24 cellular contexts compared by ENCODE assay signal in the genomic region with DNA sequence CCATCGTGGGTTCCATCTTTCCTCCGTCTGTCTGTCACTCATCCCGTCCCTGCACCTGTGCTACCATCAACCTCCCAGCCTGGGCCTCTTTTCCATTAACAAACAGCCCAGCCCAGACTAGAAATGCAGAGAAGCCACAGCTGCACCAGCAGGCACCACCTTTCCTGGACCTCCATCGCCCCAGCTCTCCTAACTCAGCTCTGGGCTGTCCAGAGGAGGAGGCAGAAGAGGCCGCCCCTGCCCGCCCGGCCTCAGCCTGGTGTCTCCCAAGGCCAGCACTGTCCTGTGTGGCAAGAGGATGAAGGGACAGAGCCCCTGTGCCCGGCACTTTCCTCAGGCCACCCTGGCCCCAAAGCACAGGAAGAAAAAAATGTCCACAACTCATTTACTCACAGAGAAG.
"Had no signal": no experiment of that assay in that cellular context is flagged by ENCODE, and none has a peak within 500 bp of the region (broad histone marks: within the 10 kb centered on the region; RNA-seq: fewer than 3 reads in every experiment).

No MANE protein-coding gene starts in this region.

- H3K36me3 Mint-ChIP-seq: stimulated activated memory B cell treated with anti-CD40 and anti-IgM and Interleukin-4, amounts not matched to agents 10 μg/mL and 1 μg/mL and 100 μg/mL, for 72 hours had no signal

- H3K27ac ChIP-seq: dorsolateral prefrontal cortex, epithelial cell of prostate, gastrocnemius medialis, ovary, right lobe of liver, suprapubic skin, transverse colon had no signal

- H3K4me1 ChIP-seq: gastrocnemius medialis, right lobe of liver, suprapubic skin, transverse colon had no signal

- H3K4me1 Mint-ChIP-seq: endodermal cell; naive thymus-derived CD4-positive, alpha-beta T cell; nephron; stimulated activated memory B cell treated with anti-CD40 and anti-IgM and Interleukin-4, amounts not matched to agents 10 μg/mL and 1 μg/mL and 100 μg/mL, for 72 hours had no signal

- H3K4me2 ChIP-seq: smooth muscle cell had no signal

- H3K27me3 ChIP-seq: gastrocnemius medialis, ovary, right lobe of liver had no signal

- H3K27ac Mint-ChIP-seq: endodermal cell; naive thymus-derived CD4-positive, alpha-beta T cell; nephron; stimulated activated memory B cell treated with anti-CD40 and anti-IgM and Interleukin-4, amounts not matched to agents 10 μg/mL and 1 μg/mL and 100 μg/mL, for 72 hours; stimulated activated naive CD8-positive, alpha-beta T cell treated with anti-CD3 and anti-CD28 coated beads, Interleukin-15, Interleukin-2, amounts not matched to agents 100 ng/mL and 50 ng/mL, for 24 hours had no signal

- H3K9me3 ChIP-seq: gastrocnemius medialis, ovary, right lobe of liver, suprapubic skin, transverse colon had no signal

- H3K4me3 Mint-ChIP-seq: endodermal cell; naive thymus-derived CD4-positive, alpha-beta T cell; nephron; stimulated activated memory B cell treated with anti-CD40 and anti-IgM and Interleukin-4, amounts not matched to agents 10 μg/mL and 1 μg/mL and 100 μg/mL, for 72 hours; stimulated activated naive CD8-positive, alpha-beta T cell treated with anti-CD3 and anti-CD28 coated beads, Interleukin-15, Interleukin-2, amounts not matched to agents 100 ng/mL and 50 ng/mL, for 24 hours had no signal

- H3K36me3 ChIP-seq: gastrocnemius medialis, ovary, right lobe of liver, suprapubic skin, transverse colon had no signal

- FAIRE-seq: colon, keratinocyte had no signal

- H3K4me3 ChIP-seq: dorsolateral prefrontal cortex, gastrocnemius medialis, ovary, right lobe of liver, smooth muscle cell, suprapubic skin, transverse colon had no signal

- ATAC-seq: esophagus mucosa, gastrocnemius medialis had no signal

- H3K9me3 Mint-ChIP-seq: endodermal cell; nephron; stimulated activated naive CD8-positive, alpha-beta T cell treated with anti-CD3 and anti-CD28 coated beads, Interleukin-15, Interleukin-2, amounts not matched to agents 100 ng/mL and 50 ng/mL, for 24 hours had no signal

- DNase-seq: central memory CD4-positive, alpha-beta T cell; effector CD8-positive, alpha-beta T cell; endodermal cell; foreskin fibroblast; gastrocnemius medialis; mesenchymal stem cell; midbrain; naive thymus-derived CD4-positive, alpha-beta T cell; occipital lobe; ovary; right lobe of liver; stimulated activated CD4-positive, alpha-beta T cell treated with anti-CD3 and anti-CD28 coated beads, Interleukin-2, amount 100 ng/mL, for 24 hours; stimulated activated CD4-positive, alpha-beta T cell treated with anti-CD3 and anti-CD28 coated beads, Interleukin-4, amount 100 ng/mL, for 24 hours; transverse colon had no signal
